Comparison of ENCODE assay signal across 15 cellular contexts in the genomic region with DNA sequence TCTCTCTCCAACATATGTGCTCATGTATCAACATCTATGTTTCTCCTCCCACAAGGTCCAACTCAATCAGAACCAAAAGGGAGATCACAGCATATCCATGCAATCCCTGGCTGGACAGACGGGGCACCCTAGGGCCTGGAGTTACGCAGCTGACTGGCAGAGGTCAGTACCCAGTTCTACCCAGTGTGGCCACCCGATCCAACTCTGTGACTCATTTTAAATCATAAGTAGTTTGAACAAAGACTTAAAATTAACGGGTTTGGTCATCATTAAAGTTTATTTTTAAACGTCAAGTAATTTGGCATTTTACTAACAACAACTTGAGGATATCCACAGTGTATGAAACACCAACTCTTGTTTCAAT. TPM values are rescaled to one million over a fixed set of nuclear protein-coding genes. Genes with fewer than 3 reads are reported as not detected.
DNase-seq lines count a peak whose midpoint lies in the region; ATAC-seq and TF ChIP-seq lines count a peak whose summit lies in the region.
"Had no signal": no experiment of that assay in that cellular context is flagged by ENCODE, and none has a peak within 500 bp of the region (broad histone marks: within the 10 kb centered on the region; RNA-seq: fewer than 3 reads in every experiment).

No MANE protein-coding gene starts in this region.

- WGBS in tibial nerve, 2 donors: 40 to 56% methylated on average over 5 of the region's 5 CpGs

- DNase-seq in A172 (ENCODE audit: low spot score) (peak; percentile 79), PC-3 (no peak), epithelial cell of proximal tubule (ENCODE audit: low read depth) (no peak), NCI-H2107 (lab: John Stamatoyannopoulos, UW) (no peak), NCI-H146 treated with DMSO at 0.1 percent for 48 hours (lab: John Stamatoyannopoulos, UW; ENCODE audit: unreplicated experiment) (no peak), tibial nerve (ENCODE audit: low spot score in 2 of 2) (no peak), cerebellum (ENCODE audit: low spot score) (no peak)
- DNase-seq: activated CD8-positive, alpha-beta memory T cell treated with anti-CD3 and anti-CD28 coated beads, Interleukin-2, amount 10 ng/mL, durations not matched to agents 7 days and 5 days; activated naive CD8-positive, alpha-beta T cell treated with anti-CD3 and anti-CD28 coated beads for 36 hours; DND-41; effector CD8-positive, alpha-beta T cell; naive B cell; NCI-H1417 treated with DMSO at 0.1 percent for 48 hours had no signal

- peaks cover 44% of the 10 kb centered on the region for H3K4me1 Mint-ChIP-seq in nephron
- H3K4me1 Mint-ChIP-seq: activated CD8-positive, alpha-beta memory T cell treated with anti-CD3 and anti-CD28 coated beads, Interleukin-2, amount 10 ng/mL, durations not matched to agents 7 days and 5 days; activated naive CD8-positive, alpha-beta T cell treated with anti-CD3 and anti-CD28 coated beads for 36 hours; naive B cell; stimulated activated memory B cell treated with anti-CD40 and anti-IgM and Interleukin-4, amounts not matched to agents 10 μg/mL and 1 μg/mL and 100 μg/mL, for 72 hours had no signal

- H3F3A ChIP-seq in PC-3 (ENCODE audit: low read length, unreplicated experiment): no peaks in the 10 kb centered on the region

- peak overlapping the region; percentile 86 to 93 (median 91) for H3K27ac Mint-ChIP-seq in nephron
- H3K27ac Mint-ChIP-seq: activated CD8-positive, alpha-beta memory T cell treated with anti-CD3 and anti-CD28 coated beads, Interleukin-2, amount 10 ng/mL, durations not matched to agents 7 days and 5 days; activated naive CD8-positive, alpha-beta T cell treated with anti-CD3 and anti-CD28 coated beads for 36 hours; naive B cell; stimulated activated memory B cell treated with anti-CD40 and anti-IgM and Interleukin-4, amounts not matched to agents 10 μg/mL and 1 μg/mL and 100 μg/mL, for 72 hours had no signal

- no peaks in the 10 kb centered on the region for H4K20me1 ChIP-seq in PC-3 (ENCODE audit: low read length)

- H3K4me3 ChIP-seq in PC-3 (ENCODE audit: low read length) (no peak overlapping the region), epithelial cell of proximal tubule (ENCODE audit: low read depth, low read length) (no peak overlapping the region), tibial nerve (no peak overlapping the region)

- H3K9ac ChIP-seq in PC-3 (ENCODE audit: low read length): no peak overlapping the region

- no peaks in the 10 kb centered on the region for H3K27me3 Mint-ChIP-seq in nephron (ENCODE audit: low read depth)
- H3K27me3 Mint-ChIP-seq: activated CD8-positive, alpha-beta memory T cell treated with anti-CD3 and anti-CD28 coated beads, Interleukin-2, amount 10 ng/mL, durations not matched to agents 7 days and 5 days had no signal

- peak overlapping the region in 1 of 3 experiments; percentile 5 for H3K4me3 Mint-ChIP-seq in nephron
- H3K4me3 Mint-ChIP-seq: activated CD8-positive, alpha-beta memory T cell treated with anti-CD3 and anti-CD28 coated beads, Interleukin-2, amount 10 ng/mL, durations not matched to agents 7 days and 5 days; activated naive CD8-positive, alpha-beta T cell treated with anti-CD3 and anti-CD28 coated beads for 36 hours; stimulated activated memory B cell treated with anti-CD40 and anti-IgM and Interleukin-4, amounts not matched to agents 10 μg/mL and 1 μg/mL and 100 μg/mL, for 72 hours had no signal

- CTCF ChIA-PET in PC-3 (lab: Charles Lee): no interaction called here

- H3K36me3 ChIP-seq in PC-3 (ENCODE audit: low read depth, low read length) (no peaks in the 10 kb centered on the region), tibial nerve (no peaks in the 10 kb centered on the region)

- no peak for TF ChIP-seq POLR2A in tibial nerve (IDR thresholded peaks at IDR 0.05)

- H3K9me3 Mint-ChIP-seq in nephron: no peaks in the 10 kb centered on the region
- H3K9me3 Mint-ChIP-seq: activated naive CD8-positive, alpha-beta T cell treated with anti-CD3 and anti-CD28 coated beads for 36 hours had no signal

- H3K79me2 ChIP-seq in PC-3 (ENCODE audit: low read length): peaks cover 58% of the 10 kb centered on the region

- H2AFZ ChIP-seq in PC-3 (ENCODE audit: low read length): no peak overlapping the region

- H3K27ac ChIP-seq in PC-3 (ENCODE audit: low read length) (no peak overlapping the region), tibial nerve (peak overlapping the region in 1 of 4 donors; percentile 21)

- no peaks in the 10 kb centered on the region for H3K9me2 ChIP-seq in PC-3 (replicated peaks; ENCODE audit: low read length)

- BruUV-seq in PC-3 (replicated peaks; lab: Mats Ljungman, UMichigan): no TSS peak

- ATAC-seq in PC-3: peak; percentile 73; the same call in 1 of the 2 replicates
- ATAC-seq: activated CD8-positive, alpha-beta memory T cell treated with anti-CD3 and anti-CD28 coated beads, Interleukin-2, amount 10 ng/mL, durations not matched to agents 7 days and 5 days; stimulated activated memory B cell treated with anti-CD40 and anti-IgM and Interleukin-4, amounts not matched to agents 10 μg/mL and 1 μg/mL and 100 μg/mL, for 72 hours had no signal

- intact Hi-C loops in PC-3 (cut with micrococcal nuclease): no loop called here

- no peak overlapping the region for H3K4me2 ChIP-seq in PC-3 (ENCODE audit: low read length)

- no peak for TF ChIP-seq CTCF in PC-3 (conservative IDR thresholded peaks at IDR 0.05; ENCODE audit: low read depth, low read length)
- TF ChIP-seq CTCF in epithelial cell of proximal tubule (conservative IDR thresholded peaks at IDR 0.05; ENCODE audit: low read depth, low read length): peak; percentile 25
- TF ChIP-seq CTCF in nephron (IDR thresholded peaks at IDR 0.05; ENCODE audit: unreplicated experiment in 3 of 3): no peak
- TF ChIP-seq CTCF in tibial nerve (IDR thresholded peaks at IDR 0.05): no peak

- TF ChIP-seq EP300 in tibial nerve (IDR thresholded peaks at IDR 0.05): no peak

- no peaks in the 10 kb centered on the region for H3K36me3 Mint-ChIP-seq in nephron (ENCODE audit: low read depth)
- H3K36me3 Mint-ChIP-seq: activated CD8-positive, alpha-beta memory T cell treated with anti-CD3 and anti-CD28 coated beads, Interleukin-2, amount 10 ng/mL, durations not matched to agents 7 days and 5 days; activated naive CD8-positive, alpha-beta T cell treated with anti-CD3 and anti-CD28 coated beads for 36 hours; naive B cell; stimulated activated memory B cell treated with anti-CD40 and anti-IgM and Interleukin-4, amounts not matched to agents 10 μg/mL and 1 μg/mL and 100 μg/mL, for 72 hours had no signal

- POLR2A ChIA-PET in PC-3 (lab: Charles Lee; ENCODE audit: unreplicated experiment): no interaction called here

- H3K9me3 ChIP-seq in PC-3 (ENCODE audit: low read length): no peaks in the 10 kb centered on the region
- H3K9me3 ChIP-seq in tibial nerve: no peaks in the 10 kb centered on the region

- H3K27me3 ChIP-seq in PC-3 (ENCODE audit: low read length): no peaks in the 10 kb centered on the region
- no peaks in the 10 kb centered on the region for H3K27me3 ChIP-seq in tibial nerve

- peaks cover 34% of the 10 kb centered on the region for H3K4me1 ChIP-seq in PC-3 (ENCODE audit: insufficient read depth, low read length)
- peaks cover 0 to 31% (median 5%) of the 10 kb centered on the region in 4 donors for H3K4me1 ChIP-seq in tibial nerve

RNA-seq across cellular contexts. Expression of a gene that starts 59.5 kb away (rescaled TPM):
- 49.1 and 56.8 TPM in 2 replicates for total RNA-seq in A172 (2014; rRNA removed; shearing (Covaris generic))
- 24.7 and 26.7 TPM in 2 replicates for total RNA-seq in PC-3 (2014; rRNA removed)
- 27.9 and 39.7 TPM in 2 replicates for total RNA-seq in epithelial cell of proximal tubule
- total RNA-seq in tibial nerve: 100 to 1,000 TPM; 139 to 248 (median 203) TPM
- total RNA-seq in cerebellum: 105 TPM
